ENCODE assay signal across 16 cellular contexts in genomic region chr17:77600346-77600745, GRCh38.
A peak's percentile ranks its signal among the peaks of the same experiment; 100 is the strongest.
DNase-seq lines count a peak whose midpoint lies in the region; ATAC-seq, FAIRE-seq and TF ChIP-seq lines count a peak whose summit lies in the region.
"Had no signal": no experiment of that assay in that cellular context is flagged by ENCODE, and none has a peak within 500 bp of the region (broad histone marks: within the 10 kb centered on the region; RNA-seq: fewer than 3 reads in every experiment).

No MANE protein-coding gene starts in this region.

- TF ChIP-seq CTCF in heart left ventricle (IDR thresholded peaks at IDR 0.05) (no peak), esophagus squamous epithelium (IDR thresholded peaks at IDR 0.05) (no peak), spleen (IDR thresholded peaks at IDR 0.05 in 8 of 11, conservative IDR thresholded peaks at IDR 0.05 in 3 of 11) (no peak), uterus (IDR thresholded peaks at IDR 0.05) (no peak)

- H3K4me1 ChIP-seq in heart left ventricle, result peaks cover 0 to 37% (median 28%) of the 10 kb centered on the region in 12 donors
- H3K4me1 ChIP-seq in esophagus squamous epithelium, result peaks cover 0 to 39% (median 14%) of the 10 kb centered on the region in 3 donors
- H3K4me1 ChIP-seq in spleen, result no peaks in the 10 kb centered on the region
- no peaks in the 10 kb centered on the region for H3K4me1 ChIP-seq in uterus

- H3K36me3 ChIP-seq in heart left ventricle (no peaks in the 10 kb centered on the region), esophagus squamous epithelium (no peaks in the 10 kb centered on the region), spleen (no peaks in the 10 kb centered on the region), uterus (no peaks in the 10 kb centered on the region)
- H3K36me3 ChIP-seq: MG63 had no signal

- intact Hi-C loops in heart left ventricle (cut with DNase I) (loop anchor here in 4 of 10 donors (5.0 to 10.0 kb wide), 5 partner anchors 48 to 137 kb away; no protein-coding TSS in a partner anchor), left cardiac atrium (cut with DNase I) (loop anchor here (2.0 to 10.0 kb wide), 3 partner anchors 58 to 94 kb away; no protein-coding TSS in a partner anchor), esophagus squamous epithelium (cut with DNase I) (no loop called here), spleen (cut with DNase I; ENCODE audit: low total_unique reads) (no loop called here), uterus (cut with DNase I; ENCODE audit: low total_unique reads) (no loop called here)

- H3K27ac ChIP-seq in heart left ventricle (peak overlapping the region in 8 of 12 donors; percentile 90 to 96 (median 92)), esophagus squamous epithelium (peak overlapping the region in 3 of 4 donors; percentile 81 to 92 (median 89)), spleen (no peak overlapping the region), uterus (peak overlapping the region in 1 of 2 donors; percentile 72)
- H3K27ac ChIP-seq: KMS-11 had no signal

- H3K9me3 ChIP-seq in heart left ventricle, result no peaks in the 10 kb centered on the region
- no peaks in the 10 kb centered on the region for H3K9me3 ChIP-seq in esophagus squamous epithelium
- no peaks in the 10 kb centered on the region for H3K9me3 ChIP-seq in spleen
- H3K9me3 ChIP-seq in uterus, result no peaks in the 10 kb centered on the region
- H3K9me3 ChIP-seq: MG63 had no signal

- TF ChIP-seq POLR2A in heart left ventricle (IDR thresholded peaks at IDR 0.05) (no peak), esophagus squamous epithelium (IDR thresholded peaks at IDR 0.05) (no peak), spleen (IDR thresholded peaks at IDR 0.05) (no peak), uterus (IDR thresholded peaks at IDR 0.05) (no peak)

- 90 to 94% (median 93%) methylated on average over 6 to 9 of the region's 9 CpGs for WGBS in heart left ventricle, 4 donors
- 80 to 90% methylated on average over 9 of the region's 9 CpGs for WGBS in esophagus squamous epithelium, 2 donors
- 88 to 95% (median 90%) methylated on average over 9 of the region's 9 CpGs for WGBS in spleen, 5 donors

- no peak overlapping the region for H3K4me3 ChIP-seq in heart left ventricle
- H3K4me3 ChIP-seq in esophagus squamous epithelium, result no peak overlapping the region
- H3K4me3 ChIP-seq in spleen, result no peak overlapping the region
- H3K4me3 ChIP-seq in uterus, result no peak overlapping the region
- H3K4me3 ChIP-seq: MG63 had no signal

- DNase-seq in heart left ventricle, result no peak
- no peak for DNase-seq in left cardiac atrium
- no peak for DNase-seq in esophagus squamous epithelium (lab: John Stamatoyannopoulos, UW)
- DNase-seq in spleen, result peak; percentile 21
- DNase-seq in urothelium cell line (ENCODE audit: low spot score), result no peak
- no peak for DNase-seq in OCI-M2 (lab: John Stamatoyannopoulos, UW; ENCODE audit: unreplicated experiment)
- DNase-seq in NCI-H2107 treated with DMSO at 0.1 percent for 48 hours (lab: John Stamatoyannopoulos, UW; ENCODE audit: unreplicated experiment), result no peak
- no peak for DNase-seq in uterus
- DNase-seq: MG63, NCI-H1105, NCI-H187, NCI-H446, NCI-H774 had no signal

- ATAC-seq in heart left ventricle, result no peak
- no peak for ATAC-seq in left cardiac atrium
- ATAC-seq: HepG2 had no signal

- FAIRE-seq in urothelium cell line (lab: Jason Lieb, UNC), result peak; percentile 76
- FAIRE-seq: H54, HepG2 had no signal

- no peaks in the 10 kb centered on the region for H3K27me3 ChIP-seq in heart left ventricle
- H3K27me3 ChIP-seq in esophagus squamous epithelium, result peaks cover 0 to 50% (median 0%) of the 10 kb centered on the region in 4 donors
- H3K27me3 ChIP-seq in spleen (replicated peaks in 1 of 7), result peaks cover 0 to 16% (median 0%) of the 10 kb centered on the region in 7 donors
- no peaks in the 10 kb centered on the region for H3K27me3 ChIP-seq in uterus
- H3K27me3 ChIP-seq: MG63 had no signal

Comparison
In these comparisons a context has a peak if more than half of its experiments do, and no peak if none do; other contexts are left out.
1. H3K27ac ChIP-seq: peak in heart left ventricle (8 of 12) and esophagus squamous epithelium (3 of 4); none in spleen (0 of 8).
2. intact Hi-C loops: an anchor here in left cardiac atrium (2.0 to 10.0 kb wide); none called in esophagus squamous epithelium, spleen and uterus.